Comparison of ENCODE assay signal across 2 cellular contexts in the genomic region with DNA sequence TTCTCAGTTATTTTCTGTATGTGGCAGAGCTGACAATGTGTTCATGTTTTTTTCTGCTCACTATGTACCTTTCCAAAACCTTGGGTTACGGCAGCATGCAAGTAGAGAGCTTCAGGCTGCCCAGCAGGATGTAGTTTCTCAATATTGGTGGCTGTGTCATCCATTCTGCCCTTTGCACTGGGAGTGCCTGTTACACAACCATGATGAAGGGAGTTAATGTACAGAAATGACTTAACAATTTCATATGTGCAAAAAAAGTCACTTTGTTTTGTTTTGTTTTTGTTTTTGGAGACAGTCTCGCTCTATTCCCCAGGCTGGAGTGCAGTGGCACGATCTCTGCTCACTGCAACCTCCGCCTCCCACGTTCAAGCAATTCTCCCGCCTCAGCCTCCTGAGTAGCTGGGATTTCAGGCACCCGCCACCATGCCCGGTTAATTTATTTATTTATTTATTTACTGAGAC.
TF ChIP-seq lines count a peak whose summit lies in the region.

No MANE protein-coding gene starts in this region.

TF ChIP-seq in IMR-90, 13 proteins besides CTCF, POLR2A, EP300 and RAD21:
- TF ChIP-seq, protein P1, sequence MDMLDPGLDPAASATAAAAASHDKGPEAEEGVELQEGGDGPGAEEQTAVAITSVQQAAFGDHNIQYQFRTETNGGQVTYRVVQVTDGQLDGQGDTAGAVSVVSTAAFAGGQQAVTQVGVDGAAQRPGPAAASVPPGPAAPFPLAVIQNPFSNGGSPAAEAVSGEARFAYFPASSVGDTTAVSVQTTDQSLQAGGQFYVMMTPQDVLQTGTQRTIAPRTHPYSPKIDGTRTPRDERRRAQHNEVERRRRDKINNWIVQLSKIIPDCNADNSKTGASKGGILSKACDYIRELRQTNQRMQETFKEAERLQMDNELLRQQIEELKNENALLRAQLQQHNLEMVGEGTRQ (IDR thresholded peaks at IDR 0.05; ENCODE audit: low read depth, low read length) = no peak
- TF ChIP-seq RCOR1 (IDR thresholded peaks at IDR 0.05; ENCODE audit: insufficient replicate concordance, low read length) (no peak), CEBPB (IDR thresholded peaks at IDR 0.05; ENCODE audit: low read depth, low read length) (peak; percentile 77)

TF ChIP-seq in WTC11, 78 proteins besides CTCF, POLR2A, EP300 and RAD21:
- TF ChIP-seq GABPB1 (CRISPR knock-in tag; IDR thresholded peaks at IDR 0.05) = peak; percentile 81
- TF ChIP-seq ZNF232 (CRISPR knock-in tag; IDR thresholded peaks at IDR 0.05) = no peak
- TF ChIP-seq, protein P2, sequence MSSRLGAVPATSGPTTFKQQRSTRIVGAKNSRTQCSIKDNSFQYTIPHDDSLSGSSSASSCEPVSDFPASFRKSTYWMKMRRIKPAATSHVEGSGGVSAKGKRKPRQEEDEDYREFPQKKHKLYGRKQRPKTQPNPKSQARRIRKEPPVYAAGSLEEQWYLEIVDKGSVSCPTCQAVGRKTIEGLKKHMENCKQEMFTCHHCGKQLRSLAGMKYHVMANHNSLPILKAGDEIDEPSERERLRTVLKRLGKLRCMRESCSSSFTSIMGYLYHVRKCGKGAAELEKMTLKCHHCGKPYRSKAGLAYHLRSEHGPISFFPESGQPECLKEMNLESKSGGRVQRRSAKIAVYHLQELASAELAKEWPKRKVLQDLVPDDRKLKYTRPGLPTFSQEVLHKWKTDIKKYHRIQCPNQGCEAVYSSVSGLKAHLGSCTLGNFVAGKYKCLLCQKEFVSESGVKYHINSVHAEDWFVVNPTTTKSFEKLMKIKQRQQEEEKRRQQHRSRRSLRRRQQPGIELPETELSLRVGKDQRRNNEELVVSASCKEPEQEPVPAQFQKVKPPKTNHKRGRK (CRISPR knock-in tag; IDR thresholded peaks at IDR 0.05; ENCODE audit: borderline replicate concordance) = no peak
- TF ChIP-seq, protein P3, sequence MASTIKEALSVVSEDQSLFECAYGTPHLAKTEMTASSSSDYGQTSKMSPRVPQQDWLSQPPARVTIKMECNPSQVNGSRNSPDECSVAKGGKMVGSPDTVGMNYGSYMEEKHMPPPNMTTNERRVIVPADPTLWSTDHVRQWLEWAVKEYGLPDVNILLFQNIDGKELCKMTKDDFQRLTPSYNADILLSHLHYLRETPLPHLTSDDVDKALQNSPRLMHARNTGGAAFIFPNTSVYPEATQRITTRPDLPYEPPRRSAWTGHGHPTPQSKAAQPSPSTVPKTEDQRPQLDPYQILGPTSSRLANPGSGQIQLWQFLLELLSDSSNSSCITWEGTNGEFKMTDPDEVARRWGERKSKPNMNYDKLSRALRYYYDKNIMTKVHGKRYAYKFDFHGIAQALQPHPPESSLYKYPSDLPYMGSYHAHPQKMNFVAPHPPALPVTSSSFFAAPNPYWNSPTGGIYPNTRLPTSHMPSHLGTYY (CRISPR knock-in tag; IDR thresholded peaks at IDR 0.05) = no peak
- TF ChIP-seq NR2C2 (CRISPR knock-in tag; IDR thresholded peaks at IDR 0.05) = no peak
